In genomic region chr15:100338971-100339444, GRCh38 we compare ENCODE assay signal across 8 cellular contexts. TPM values are rescaled to one million over a fixed set of nuclear protein-coding genes. Genes with fewer than 3 reads are reported as not detected.
DNase-seq lines count a peak whose midpoint lies in the region; ATAC-seq, FAIRE-seq and TF ChIP-seq lines count a peak whose summit lies in the region.

No MANE protein-coding gene starts in this region.

- no peaks in the 10 kb centered on the region; a peak in 2 of 8 replicates for H3K36me3 ChIP-seq in H1 (ENCODE audit: control insufficient read depth in 2 of 4, insufficient read depth in 4 of 4, low read length in 3 of 4)
- no peaks in the 10 kb centered on the region for H3K36me3 ChIP-seq in mesendoderm (ENCODE audit: control insufficient read depth, insufficient read depth, low read length)
- H3K36me3 ChIP-seq in thoracic aorta: no peaks in the 10 kb centered on the region

- H2BK120ac ChIP-seq in H1 (replicated peaks; ENCODE audit: low read depth, low read length) (no peak overlapping the region), mesendoderm (ENCODE audit: low read depth, low read length) (no peak overlapping the region)

- peak overlapping the region; percentile 100 for H2AFZ ChIP-seq in H1 (ENCODE audit: low read length)

- H3K4me1 ChIP-seq in H1 (replicated peaks in 1 of 4; ENCODE audit: control insufficient read depth in 3 of 4, insufficient read depth in 4 of 4, low read length in 3 of 4): peaks cover 4 to 9% (median 5%) of the 10 kb centered on the region in 4 experiments
- H3K4me1 ChIP-seq in mesendoderm (ENCODE audit: control insufficient read depth, low read depth, low read length): peaks cover 8% of the 10 kb centered on the region
- peaks cover 0 to 10% of the 10 kb centered on the region in 2 donors for H3K4me1 ChIP-seq in thoracic aorta (ENCODE audit: control insufficient read depth in 1 of 2, low read depth in 2 of 2)

- H2BK12ac ChIP-seq in H1 (ENCODE audit: low read depth, low read length): no peak overlapping the region

- peaks cover 0 to 1% of the 10 kb centered on the region in 2 experiments for H4K20me1 ChIP-seq in H1 (replicated peaks in 1 of 2; ENCODE audit: control insufficient read depth in 1 of 2, insufficient read depth in 2 of 2, low read length in 2 of 2)

- H3K4ac ChIP-seq in H1 (replicated peaks; ENCODE audit: insufficient read length, low read depth, low read length) (no peak overlapping the region), mesendoderm (ENCODE audit: low read depth, low read length) (no peak overlapping the region)

- no peak overlapping the region for H3K14ac ChIP-seq in H1 (ENCODE audit: insufficient read length)

- H2BK5ac ChIP-seq in H1 (ENCODE audit: low read depth, low read length): no peak overlapping the region
- H2BK5ac ChIP-seq in mesendoderm (ENCODE audit: low read length): no peak overlapping the region

- no peak overlapping the region for H3K23ac ChIP-seq in H1 (ENCODE audit: insufficient read length)
- H3K23ac ChIP-seq in mesendoderm (ENCODE audit: low read length): no peak overlapping the region

- peaks cover 5% of the 10 kb centered on the region; the same call in 1 of the 2 replicates for H3K23me2 ChIP-seq in H1 (ENCODE audit: low read depth, low read length)

- H3K56ac ChIP-seq in H1 (replicated peaks; ENCODE audit: insufficient read length, low read depth, low read length) (no peak overlapping the region), mesendoderm (ENCODE audit: low read length) (no peak overlapping the region)

- H3K9ac ChIP-seq in H1 (replicated peaks in 1 of 4; ENCODE audit: extremely low read depth in 1 of 4, low read depth in 3 of 4, low read length in 3 of 4): no peak overlapping the region
- no peak overlapping the region for H3K9ac ChIP-seq in mesendoderm (ENCODE audit: low read length)

- H3K4me2 ChIP-seq in H1 (ENCODE audit: insufficient read depth in 1 of 2, low read depth in 2 of 2, low read length in 2 of 2) (peak overlapping the region; percentile 5 to 58; a peak in 2 of 4 replicates), mesendoderm (ENCODE audit: low read length) (no peak overlapping the region)

- POLR2A ChIA-PET in H1 (lab: Charles Lee; ENCODE audit: partially characterized antibody): interaction anchor here (1.4 to 3.7 kb wide), 2 partner anchors 11 to 410 kb away, joined by 9 to 12 read pairs; no protein-coding TSS in a partner anchor

- WGBS in H1 (ENCODE audit: extremely low coverage in 1 of 2, insufficient coverage in 1 of 2, insufficient read length in 1 of 2, insufficient replicate concordance in 2 of 2, low coverage in 1 of 2, low lambda C conversion rate in 2 of 2, missing lambda C conversion rate in 1 of 2), 2 experiments: 30% methylated on average over 10 of the region's 10 CpGs; no CpG with 5 or more reads in 1 of the 2 experiments
- WGBS in mesendoderm (ENCODE audit: extremely low coverage, insufficient coverage, low lambda C conversion rate): no CpG with 5 or more reads among the region's 10 CpGs

- H4K5ac ChIP-seq in H1 (ENCODE audit: insufficient read length, low read depth, low read length): no peak overlapping the region
- H4K5ac ChIP-seq in mesendoderm (ENCODE audit: low read length): no peak overlapping the region

- no peak overlapping the region for H2BK20ac ChIP-seq in H1 (ENCODE audit: low read length)

- no peak for TF ChIP-seq EP300 in H1 (IDR thresholded peaks at IDR 0.05; ENCODE audit: borderline replicate concordance in 1 of 2, low read depth in 2 of 2, low read length in 2 of 2)

- DNase-seq in A172 (ENCODE audit: low spot score): peak; percentile 39
- DNase-seq in NCI-H146 treated with DMSO at 0.1 percent for 48 hours (lab: John Stamatoyannopoulos, UW; ENCODE audit: unreplicated experiment): peak; percentile 60
- DNase-seq in activated CD4-positive, alpha-beta T cell treated with anti-CD3 and anti-CD28 coated beads, Interleukin-2, amount 50 U/mL, for 1 hour: peak; percentile 57
- DNase-seq in H1 (ENCODE audit: low read depth in 1 of 2, low spot score in 2 of 2): peak in 1 of 2 experiments; percentile 66
- peak; percentile 87 for DNase-seq in mesendoderm
- DNase-seq in thoracic aorta (ENCODE audit: low spot score): no peak

- H3K27me3 ChIP-seq in H1 (replicated peaks in 1 of 4; ENCODE audit: control insufficient read depth in 3 of 4, extremely low read depth in 1 of 4, insufficient read depth in 3 of 4, low read length in 3 of 4) (peaks cover 17 to 31% (median 27%) of the 10 kb centered on the region in 4 experiments), mesendoderm (ENCODE audit: insufficient read depth, low read length, poor library complexity) (peaks cover 2% of the 10 kb centered on the region), thoracic aorta (replicated peaks; ENCODE audit: insufficient read depth) (peaks cover 7% of the 10 kb centered on the region)

- CTCF ChIA-PET in H1 (lab: Charles Lee; ENCODE audit: partially characterized antibody): interaction anchor here (0.6 to 11.5 kb wide), 72 partner anchors 8 to 540 kb away, joined by 3 to 112 read pairs (median 4); partner anchors contain the start of gene ALDH1A3

- H2BK15ac ChIP-seq in H1 (ENCODE audit: low read length): no peak overlapping the region
- no peak overlapping the region for H2BK15ac ChIP-seq in mesendoderm (replicated peaks; ENCODE audit: low read depth)

- H3K4me3 ChIP-seq in H1 (ENCODE audit: extremely low read depth in 1 of 4, insufficient read depth in 2 of 4, low read depth in 3 of 4, low read length in 4 of 4) (peak overlapping the region in 1 of 4 experiments; percentile 34; a peak in 1 of 8 replicates), mesendoderm (ENCODE audit: low read length) (no peak overlapping the region), thoracic aorta (peak overlapping the region; percentile 50)

- no peak overlapping the region for H4K8ac ChIP-seq in H1 (ENCODE audit: extremely low read depth, insufficient read depth, low read length)
- no peak overlapping the region for H4K8ac ChIP-seq in mesendoderm (ENCODE audit: low read depth, low read length)

- no peak for TF ChIP-seq POLR2A in H1 (IDR thresholded peaks at IDR 0.05; ENCODE audit: control extremely low read depth in 1 of 2, low read depth in 2 of 2, low read length in 2 of 2)

- H3K79me1 ChIP-seq in H1 (ENCODE audit: low read depth, low read length) (no peaks in the 10 kb centered on the region), mesendoderm (ENCODE audit: low read length) (no peaks in the 10 kb centered on the region)

- H3K18ac ChIP-seq in H1 (ENCODE audit: extremely low read depth, low read length) (no peak overlapping the region), mesendoderm (ENCODE audit: low read length) (no peak overlapping the region)

- H3K9me3 ChIP-seq in H1 (ENCODE audit: insufficient read depth in 2 of 2, low read depth in 1 of 2, low read length in 1 of 2) (no peaks in the 10 kb centered on the region), thoracic aorta (no peaks in the 10 kb centered on the region)

- TF ChIP-seq CTCF in H1 (IDR thresholded peaks at IDR 0.05; ENCODE audit: control extremely low read depth in 1 of 3, insufficient read depth in 1 of 3, low read depth in 1 of 3, low read length in 3 of 3) (peak; percentile 65 to 93 (median 80)), thoracic aorta (IDR thresholded peaks at IDR 0.05) (peak; percentile 73)

- ATAC-seq in GM18502 (IDR thresholded peaks at IDR 0.05; ENCODE audit: poor library complexity, unreplicated experiment) (peak; percentile 42), thoracic aorta (ENCODE audit: insufficient number of reproducible peaks, low FRiP score, low read depth) (no peak), HG03139 (IDR thresholded peaks at IDR 0.05; ENCODE audit: unreplicated experiment) (no peak)

- no peak overlapping the region for H2AK5ac ChIP-seq in H1 (ENCODE audit: low read depth, low read length)
- no peak overlapping the region for H2AK5ac ChIP-seq in mesendoderm (ENCODE audit: low read length)

- H4K91ac ChIP-seq in H1 (replicated peaks; ENCODE audit: insufficient read length, low read length): no peak overlapping the region

- H3K27ac ChIP-seq in H1 (ENCODE audit: low read depth, low read length) (no peak overlapping the region), mesendoderm (ENCODE audit: low read depth, low read length) (no peak overlapping the region), thoracic aorta (no peak overlapping the region)

- peak; percentile 91 for FAIRE-seq in H1 (lab: Jason Lieb, UNC)

- H3K79me2 ChIP-seq in H1 (ENCODE audit: control insufficient read depth in 1 of 2, insufficient read depth in 2 of 2, low read length in 2 of 2) (no peaks in the 10 kb centered on the region), mesendoderm (ENCODE audit: control insufficient read depth, insufficient read depth, low read length) (no peaks in the 10 kb centered on the region)

- peak; percentile 90 to 91 for TF ChIP-seq RAD21 in H1 (IDR thresholded peaks at IDR 0.05 in 1 of 2, conservative IDR thresholded peaks at IDR 0.05 in 1 of 2; ENCODE audit: low read depth in 2 of 2, low read length in 2 of 2)

TF ChIP-seq in H1, 55 proteins besides CTCF, POLR2A, EP300 and RAD21 (continues in another document):
- TF ChIP-seq E2F6 (IDR thresholded peaks at IDR 0.05) (no peak), PHF8 (conservative IDR thresholded peaks at IDR 0.05; ENCODE audit: low read depth, low read length) (no peak), SP2 (IDR thresholded peaks at IDR 0.05; ENCODE audit: low read length) (no peak), POU5F1 (IDR thresholded peaks at IDR 0.05; ENCODE audit: low read depth, low read length) (no peak), SRF (IDR thresholded peaks at IDR 0.05; ENCODE audit: low read depth, low read length) (no peak), JUND (IDR thresholded peaks at IDR 0.05; ENCODE audit: low read length) (no peak)

RNA-seq across cellular contexts. Expression of gene ADAMTS17, which starts 2.8 kb away (rescaled TPM):
- total RNA-seq in A172 (2014; rRNA removed; shearing (Covaris generic)): 0.16 TPM in 1 of 2 replicates, not detected in the other
- total RNA-seq in H1 (2021; fragmentation: NEBNext Ultra II Directional; extraction: Animal tissue kit (Norgen Biotek cat#: 25700)): 1.7 and 1.9 TPM in 2 replicates
- 0.51 and 0.89 TPM in 2 replicates for polyA plus RNA-seq in H1 (2011; rRNA removed)
- polyA plus RNA-seq in H1 (2011; cell fraction: cytosol; rRNA removed): 0.66 TPM
- 2.0 TPM for polyA plus RNA-seq in H1 (2011; cell fraction: nucleus; rRNA removed)
- polyA plus RNA-seq in H1 (2012, experiment 1 of 2): 0.39 to 1.7 TPM (median 1.1 TPM) in 4 replicates
- 0.45 TPM for polyA plus RNA-seq in H1 (2012, experiment 2 of 2)
- polyA plus RNA-seq in H1 (2013, experiment 1 of 2): 0.85 TPM
- polyA plus RNA-seq in H1 (2013, experiment 2 of 2): 0.70 TPM
- 2.4 and 2.5 TPM in 2 replicates for polyA minus RNA-seq in H1 (2011; rRNA and poly(A)+ RNA removed)
- 1.3 TPM for polyA minus RNA-seq in H1 (2011; cell fraction: cytosol; rRNA and poly(A)+ RNA removed)
- polyA minus RNA-seq in H1 (2011; cell fraction: nucleus; rRNA and poly(A)+ RNA removed): 7.8 TPM
- polyA plus RNA-seq in mesendoderm (2013, experiment 1 of 2): 2.0 TPM
- 1.8 TPM for polyA plus RNA-seq in mesendoderm (2013, experiment 2 of 2)
- total RNA-seq in thoracic aorta: 1 to 10 TPM; 2.8 to 8.1 TPM
